ENCODE assay signal across 8 cellular contexts in genomic region chr6:96520039-96520850, GRCh38. TPM values are rescaled to one million over a fixed set of nuclear protein-coding genes. Genes with fewer than 3 reads are reported as not detected.
A peak's percentile ranks its signal among the peaks of the same experiment; 100 is the strongest.
DNase-seq lines count a peak whose midpoint lies in the region; ATAC-seq and TF ChIP-seq lines count a peak whose summit lies in the region.

No MANE protein-coding gene starts in this region.

- H3K27ac ChIP-seq in PC-9, result peak overlapping the region; percentile 94

- no peaks in the 10 kb centered on the region for H4K20me1 ChIP-seq in PC-9 (ENCODE audit: insufficient read depth)

- peak overlapping the region; percentile 92 for H3K4me2 ChIP-seq in PC-9

- H3K4me3 ChIP-seq in PC-9 (peak overlapping the region; percentile 72), epithelial cell of esophagus (ENCODE audit: low read length) (peak overlapping the region; percentile 78)

- no peak for ATAC-seq in HG03139 (IDR thresholded peaks at IDR 0.05; ENCODE audit: unreplicated experiment)

- POLR2A ChIA-PET in PC-9 (lab: Charles Lee; ENCODE audit: unreplicated experiment), result interaction anchor here (0.6 kb wide), 1 partner anchor 505 kb away, joined by 4 read pairs; no protein-coding TSS in a partner anchor

- no peaks in the 10 kb centered on the region for H3K9me2 ChIP-seq in PC-9 (ENCODE audit: insufficient read depth)

- CTCF ChIA-PET in PC-9 (lab: Charles Lee), result no interaction called here

- no TSS peak for BruUV-seq in PC-9 (replicated peaks; lab: Mats Ljungman, UMichigan)

- H3K4me1 ChIP-seq in PC-9 (replicated peaks; ENCODE audit: insufficient read depth), result peaks cover 35% of the 10 kb centered on the region

- H3K27me3 ChIP-seq in PC-9 (ENCODE audit: insufficient read depth, low read depth), result no peaks in the 10 kb centered on the region

- peaks cover 32% of the 10 kb centered on the region for H3K79me2 ChIP-seq in PC-9 (ENCODE audit: low read depth)

- H3K36me3 ChIP-seq in PC-9 (ENCODE audit: low read depth), result peaks cover 4% of the 10 kb centered on the region; the same call in 1 of the 2 replicates

- peak; percentile 90 for DNase-seq in ELF-1 (ENCODE audit: low read depth, low spot score)
- peak; percentile 73 to 95 for DNase-seq in PC-9
- peak; percentile 92 for DNase-seq in epithelial cell of esophagus (ENCODE audit: low read depth)
- peak; percentile 31 for DNase-seq in non-pigmented ciliary epithelial cell (ENCODE audit: low read depth)
- no peak for DNase-seq in T-helper 9 cell
- no peak for DNase-seq in SHP77 (lab: John Stamatoyannopoulos, UW)
- DNase-seq in Kasumi-1 (lab: John Stamatoyannopoulos, UW), result no peak

- TF ChIP-seq CTCF in PC-9 (conservative IDR thresholded peaks at IDR 0.05), result no peak
- TF ChIP-seq CTCF in epithelial cell of esophagus (IDR thresholded peaks at IDR 0.05; ENCODE audit: insufficient read depth, low read depth, low read length, missing control alignments), result no peak

- peaks cover 22% of the 10 kb centered on the region for H3F3A ChIP-seq in PC-9 (ENCODE audit: insufficient read depth, low read depth)

- intact Hi-C loops in PC-9 (cut with micrococcal nuclease; ENCODE audit: unreplicated experiment), result loop anchor here (2.0 to 10.0 kb wide), 6 partner anchors 68 to 943 kb away; partner anchors contain the start of genes MANEA and NDUFAF4

- H2AFZ ChIP-seq in PC-9, result peak overlapping the region; percentile 93

- H3K9me3 ChIP-seq in PC-9 (ENCODE audit: insufficient read depth, low read depth), result no peaks in the 10 kb centered on the region

RNA-seq across cellular contexts. Expression of gene UFL1, which starts 1.4 kb away (rescaled TPM):
- 19.3 and 25.3 TPM in 2 replicates for total RNA-seq in PC-9 (2021)

RNA-seq across cellular contexts. Expression of gene FHL5, which starts 42.7 kb away (rescaled TPM):
- total RNA-seq in PC-9 (2021), result not detected in 2 replicates

Comparison
In these comparisons a context has a peak if more than half of its experiments do, and no peak if none do; other contexts are left out.
1. DNase-seq: peak in ELF-1 (single experiment), PC-9 (2 of 2), epithelial cell of esophagus (single experiment) and non-pigmented ciliary epithelial cell (single experiment); none in T-helper 9 cell (single experiment), SHP77 (0 of 2) and Kasumi-1 (0 of 2).